Comparison of ENCODE assay signal across 24 cellular contexts in the genomic region with DNA sequence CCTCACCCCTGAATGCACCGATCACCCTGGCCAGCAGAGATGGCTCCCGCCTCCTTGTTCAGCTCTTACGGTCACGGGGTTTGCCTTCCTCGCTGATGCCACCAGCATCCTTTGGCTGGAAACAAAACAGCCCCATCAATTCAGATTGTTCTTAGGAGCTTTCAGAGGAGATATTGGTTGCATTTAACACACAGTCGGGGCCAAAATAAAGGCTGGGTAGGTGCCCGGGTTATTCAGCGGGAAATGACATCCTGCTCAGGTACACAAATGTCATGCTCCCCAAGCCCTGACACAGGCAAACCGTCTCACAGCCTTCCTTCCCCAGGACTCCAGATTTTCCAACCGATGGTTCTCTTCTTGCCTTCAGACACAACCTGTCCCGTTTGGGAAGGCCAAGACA.
A peak's percentile ranks its signal among the peaks of the same experiment; 100 is the strongest.
DNase-seq lines count a peak whose midpoint lies in the region; TF ChIP-seq lines count a peak whose summit lies in the region.
"Had no signal": no experiment of that assay in that cellular context is flagged by ENCODE, and none has a peak within 500 bp of the region (broad histone marks: within the 10 kb centered on the region; RNA-seq: fewer than 3 reads in every experiment).

No MANE protein-coding gene starts in this region.

- TF ChIP-seq CTCF in neural crest cell (conservative IDR thresholded peaks at IDR 0.05) (no peak), type B pancreatic cell (conservative IDR thresholded peaks at IDR 0.05) (no peak)

- intact Hi-C loops in activated T-helper 2 cell treated with anti-CD3 and anti-CD28 coated beads, Interferon-gamma antibody, Interleukin-2, Interleukin-4, amounts not matched to agents 10 μg/mL and 5 μg/mL and 100 μg/mL, durations not matched to agents 14 hours and 24 hours and 36 hours (cut with micrococcal nuclease): loop anchor here (2.0 kb wide), 1 partner anchor 53 kb away; no protein-coding TSS in a partner anchor

- no peak overlapping the region for H3K27ac Mint-ChIP-seq in T-helper 2 cell treated with Interferon-gamma antibody and Interleukin-4, amounts not matched to agents 5 μg/mL and 100 μg/mL, for 36 hours
- H3K27ac Mint-ChIP-seq in activated T-helper 2 cell treated with anti-CD3 and anti-CD28 coated beads, Interferon-gamma antibody, Interleukin-2, Interleukin-4, amounts not matched to agents 10 μg/mL and 5 μg/mL and 100 μg/mL, durations not matched to agents 14 hours and 24 hours and 36 hours: peak overlapping the region; percentile 40
- H3K27ac Mint-ChIP-seq in neural crest cell (ENCODE audit: unreplicated experiment) (peak overlapping the region; percentile 12), type B pancreatic cell (no peak overlapping the region)
- H3K27ac Mint-ChIP-seq: CD8-positive, alpha-beta T cell; H9; neural progenitor cell had no signal

- TF ChIP-seq POLR2A in GM19099 (IDR thresholded peaks at IDR 0.05; ENCODE audit: extremely low read depth, insufficient read length, low read depth): peak; percentile 32

- peak overlapping the region; percentile 63 for H3K4me3 Mint-ChIP-seq in T-helper 2 cell treated with Interferon-gamma antibody and Interleukin-4, amounts not matched to agents 5 μg/mL and 100 μg/mL, for 36 hours
- no peak overlapping the region for H3K4me3 Mint-ChIP-seq in activated T-helper 2 cell treated with anti-CD3 and anti-CD28 coated beads, Interferon-gamma antibody, Interleukin-2, Interleukin-4, amounts not matched to agents 10 μg/mL and 5 μg/mL and 100 μg/mL, durations not matched to agents 14 hours and 24 hours and 36 hours (ENCODE audit: low read depth)
- no peak overlapping the region for H3K4me3 Mint-ChIP-seq in neural crest cell
- no peak overlapping the region for H3K4me3 Mint-ChIP-seq in type B pancreatic cell
- H3K4me3 Mint-ChIP-seq: CD8-positive, alpha-beta T cell; H9; neural progenitor cell had no signal

- no peaks in the 10 kb centered on the region for H3K9me3 Mint-ChIP-seq in T-helper 2 cell treated with Interferon-gamma antibody and Interleukin-4, amounts not matched to agents 5 μg/mL and 100 μg/mL, for 36 hours
- peaks cover 7% of the 10 kb centered on the region for H3K9me3 Mint-ChIP-seq in activated T-helper 2 cell treated with anti-CD3 and anti-CD28 coated beads, Interferon-gamma antibody, Interleukin-2, Interleukin-4, amounts not matched to agents 10 μg/mL and 5 μg/mL and 100 μg/mL, durations not matched to agents 14 hours and 24 hours and 36 hours
- H3K9me3 Mint-ChIP-seq in neural crest cell: no peaks in the 10 kb centered on the region
- peaks cover 12% of the 10 kb centered on the region for H3K9me3 Mint-ChIP-seq in type B pancreatic cell
- H3K9me3 Mint-ChIP-seq: CD8-positive, alpha-beta T cell; H9 had no signal

- H3K36me3 Mint-ChIP-seq in T-helper 2 cell treated with Interferon-gamma antibody and Interleukin-4, amounts not matched to agents 5 μg/mL and 100 μg/mL, for 36 hours (ENCODE audit: low read depth): no peaks in the 10 kb centered on the region
- H3K36me3 Mint-ChIP-seq in activated T-helper 2 cell treated with anti-CD3 and anti-CD28 coated beads, Interferon-gamma antibody, Interleukin-2, Interleukin-4, amounts not matched to agents 10 μg/mL and 5 μg/mL and 100 μg/mL, durations not matched to agents 14 hours and 24 hours and 36 hours (ENCODE audit: low read depth): peaks cover 6% of the 10 kb centered on the region
- H3K36me3 Mint-ChIP-seq in neural crest cell (ENCODE audit: low read depth) (no peaks in the 10 kb centered on the region), type B pancreatic cell (no peaks in the 10 kb centered on the region)
- H3K36me3 Mint-ChIP-seq: CD8-positive, alpha-beta T cell; neural progenitor cell had no signal

- no peaks in the 10 kb centered on the region for H3K27me3 Mint-ChIP-seq in T-helper 2 cell treated with Interferon-gamma antibody and Interleukin-4, amounts not matched to agents 5 μg/mL and 100 μg/mL, for 36 hours (ENCODE audit: low read depth)
- no peaks in the 10 kb centered on the region for H3K27me3 Mint-ChIP-seq in activated T-helper 2 cell treated with anti-CD3 and anti-CD28 coated beads, Interferon-gamma antibody, Interleukin-2, Interleukin-4, amounts not matched to agents 10 μg/mL and 5 μg/mL and 100 μg/mL, durations not matched to agents 14 hours and 24 hours and 36 hours (ENCODE audit: low read depth)
- H3K27me3 Mint-ChIP-seq in neural crest cell (ENCODE audit: low read depth): no peaks in the 10 kb centered on the region
- no peaks in the 10 kb centered on the region for H3K27me3 Mint-ChIP-seq in type B pancreatic cell

- peaks cover 40% of the 10 kb centered on the region for H3K4me1 Mint-ChIP-seq in T-helper 2 cell treated with Interferon-gamma antibody and Interleukin-4, amounts not matched to agents 5 μg/mL and 100 μg/mL, for 36 hours (ENCODE audit: low read depth)
- peaks cover 56% of the 10 kb centered on the region for H3K4me1 Mint-ChIP-seq in activated T-helper 2 cell treated with anti-CD3 and anti-CD28 coated beads, Interferon-gamma antibody, Interleukin-2, Interleukin-4, amounts not matched to agents 10 μg/mL and 5 μg/mL and 100 μg/mL, durations not matched to agents 14 hours and 24 hours and 36 hours (ENCODE audit: low read depth)
- H3K4me1 Mint-ChIP-seq in neural crest cell: peaks cover 8% of the 10 kb centered on the region
- peaks cover 7% of the 10 kb centered on the region for H3K4me1 Mint-ChIP-seq in type B pancreatic cell (ENCODE audit: unreplicated experiment)

- no peak for DNase-seq in T-helper 2 cell treated with Interferon-gamma antibody and Interleukin-4, amounts not matched to agents 5 μg/mL and 100 μg/mL, for 36 hours (ENCODE audit: low spot score)
- DNase-seq in T-helper 2 cell (no peak), neural crest cell (ENCODE audit: low read depth, low spot score) (no peak), iPS-NIHi11 (ENCODE audit: low spot score) (no peak), globus pallidus (ENCODE audit: low spot score) (no peak), type B pancreatic cell (ENCODE audit: extremely low spot score, unreplicated experiment) (no peak)
- DNase-seq in activated T-helper 2 cell treated with anti-CD3 and anti-CD28 coated beads, Interferon-gamma antibody, Interleukin-2, Interleukin-4, amounts not matched to agents 10 μg/mL and 5 μg/mL and 100 μg/mL, durations not matched to agents 14 hours and 24 hours and 36 hours (ENCODE audit: low spot score): no peak
- DNase-seq: activated CD4-positive, CD25-positive, alpha-beta regulatory T cell; activated gamma-delta T cell treated with Interleukin-2 at 50 U/mL for 16 hours; effector CD8-positive, alpha-beta T cell; H9; IMR-90; mucosa of descending colon; NCI-H1092 treated with DMSO at 0.1 percent for 48 hours; NCI-H187; NCI-H2171; NCI-H526; NK-92 treated with Interleukin-12 subunit alpha and Interleukin-12 subunit beta, amount 100 ng/mL, for 24 hours; SHP77; stimulated activated naive CD8-positive, alpha-beta T cell treated with anti-CD3 and anti-CD28 coated beads, Interleukin-15, Interleukin-2, amounts not matched to agents 100 U/mL and 50 U/mL, for 24 hours; T1000 had no signal

Comparison
In these comparisons a context has a peak if more than half of its experiments do, and no peak if none do; other contexts are left out.
1. H3K27ac Mint-ChIP-seq: peak in activated T-helper 2 cell treated with anti-CD3 and anti-CD28 coated beads, Interferon-gamma antibody, Interleukin-2, Interleukin-4, amounts not matched to agents 10 μg/mL and 5 μg/mL and 100 μg/mL, durations not matched to agents 14 hours and 24 hours and 36 hours (single experiment) and neural crest cell (single experiment); none in T-helper 2 cell treated with Interferon-gamma antibody and Interleukin-4, amounts not matched to agents 5 μg/mL and 100 μg/mL, for 36 hours (single experiment) and type B pancreatic cell (single experiment).